20 cellular contexts compared by ENCODE assay signal in the genomic region with DNA sequence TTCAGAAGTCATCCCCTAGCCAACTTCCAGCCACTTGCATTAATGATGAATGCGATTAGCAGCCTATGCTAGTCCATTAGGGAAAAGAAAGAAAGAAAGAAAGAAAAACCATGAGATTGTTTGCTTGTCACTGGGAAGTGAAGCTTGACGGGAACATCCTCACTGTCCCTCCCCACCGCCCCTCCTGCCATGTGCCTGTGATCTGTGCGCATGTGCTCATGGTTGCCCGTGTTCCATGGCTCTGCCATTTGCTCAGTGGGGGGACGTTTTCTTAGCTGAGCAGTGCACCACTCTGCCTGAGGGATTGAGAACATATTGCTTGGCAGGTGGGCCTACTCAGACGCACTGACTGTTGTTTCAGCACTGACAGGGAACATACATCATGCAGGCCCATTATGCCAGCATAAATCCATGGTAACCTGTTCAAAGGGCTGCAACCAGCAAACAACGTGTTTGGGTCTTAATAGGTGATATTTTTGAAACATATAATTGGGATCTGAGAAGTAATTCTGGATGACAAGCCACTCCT.
DNase-seq lines count a peak whose midpoint lies in the region; ATAC-seq and TF ChIP-seq lines count a peak whose summit lies in the region.
"Had no signal": no experiment of that assay in that cellular context is flagged by ENCODE, and none has a peak within 500 bp of the region (broad histone marks: within the 10 kb centered on the region; RNA-seq: fewer than 3 reads in every experiment).

No MANE protein-coding gene starts in this region.

- H3K9me2 ChIP-seq in SK-N-SH = no peaks in the 10 kb centered on the region

- no peak overlapping the region for H3K9ac ChIP-seq in SK-N-SH
- H3K9ac ChIP-seq in trophoblast cell (ENCODE audit: low read length) = no peak overlapping the region

- H3K27ac Mint-ChIP-seq in brain = peak overlapping the region; percentile 35 to 98 (median 81)
- H3K27ac Mint-ChIP-seq: CD8-positive, alpha-beta memory T cell; H9 had no signal

- ATAC-seq in SK-N-SH treated with all-trans-retinoic acid at 6 μM for 48 hours (no peak), GM18867 (IDR thresholded peaks at IDR 0.05; ENCODE audit: unreplicated experiment) (no peak), HG03175 (IDR thresholded peaks at IDR 0.05; ENCODE audit: unreplicated experiment) (no peak)
- ATAC-seq: Right ventricle myocardium inferior had no signal

- CTCF ChIA-PET in SK-N-SH (lab: Yijun Ruan, JAX) = interaction anchor here (0.9 to 2.2 kb wide), 4 partner anchors 11 to 315 kb away, joined by 4 to 10 read pairs (median 4); no protein-coding TSS in a partner anchor

- TF ChIP-seq CTCF in SK-N-SH (IDR thresholded peaks at IDR 0.05) (no peak), brain (conservative IDR thresholded peaks at IDR 0.05) (no peak)

- H3K9me3 Mint-ChIP-seq in brain = no peaks in the 10 kb centered on the region
- H3K9me3 Mint-ChIP-seq: CD8-positive, alpha-beta memory T cell; H9 had no signal

- H3F3A ChIP-seq in SK-N-SH (replicated peaks; ENCODE audit: insufficient read depth) = peaks cover 13% of the 10 kb centered on the region

- POLR2A ChIA-PET in SK-N-SH (lab: Yijun Ruan, JAX) = interaction anchor here (0.8 to 1.2 kb wide), 2 partner anchors 122 to 341 kb away, joined by 4 to 5 read pairs; no protein-coding TSS in a partner anchor

- H2AFZ ChIP-seq in SK-N-SH (ENCODE audit: low read depth) = no peak overlapping the region
- H2AFZ ChIP-seq in trophoblast cell (ENCODE audit: insufficient read depth, low read length, poor library complexity) = no peak overlapping the region

- no peak overlapping the region for H2BK120ac ChIP-seq in trophoblast cell (ENCODE audit: insufficient read depth, low read length, poor library complexity)

- no peak overlapping the region for H3K23ac ChIP-seq in trophoblast cell (ENCODE audit: low read length)

- H3K4me3 Mint-ChIP-seq in brain = peak overlapping the region in 2 of 5 experiments; percentile 62 to 65
- H3K4me3 Mint-ChIP-seq: CD8-positive, alpha-beta memory T cell; H9 had no signal

- no peaks in the 10 kb centered on the region for H4K20me1 ChIP-seq in SK-N-SH (ENCODE audit: insufficient read depth)

- no peak for TF ChIP-seq EP300 in SK-N-SH (IDR thresholded peaks at IDR 0.05; ENCODE audit: borderline replicate concordance in 1 of 2, low read depth in 1 of 2, low read length in 1 of 2)

- H3K27ac ChIP-seq in SK-N-SH (ENCODE audit: low read depth in 2 of 2, low read length in 1 of 2) (peak overlapping the region; percentile 66 to 84; a peak in 3 of 4 replicates), trophoblast cell (ENCODE audit: low read depth, low read length) (no peak overlapping the region)
- H3K27ac ChIP-seq: Peyer's patch, SK-N-MC had no signal

- H3K18ac ChIP-seq in trophoblast cell (ENCODE audit: low read length) = no peak overlapping the region

- H3K4me2 ChIP-seq in SK-N-SH (peak overlapping the region; percentile 36), trophoblast cell (ENCODE audit: low read length) (no peak overlapping the region)

- H3K79me1 ChIP-seq in trophoblast cell (ENCODE audit: low read length) = no peaks in the 10 kb centered on the region

- H3K4me1 Mint-ChIP-seq in brain = peaks cover 29% of the 10 kb centered on the region
- H3K4me1 Mint-ChIP-seq: CD8-positive, alpha-beta memory T cell; H9 had no signal

- H2BK12ac ChIP-seq in trophoblast cell (ENCODE audit: low read length) = no peak overlapping the region

- H3K4me3 ChIP-seq in SK-N-SH (ENCODE audit: low read depth in 2 of 2, low read length in 1 of 2) (no peak overlapping the region), trophoblast cell (ENCODE audit: low read depth, low read length) (peak overlapping the region; percentile 30)
- H3K4me3 ChIP-seq: Peyer's patch, SK-N-MC had no signal

- H2AK5ac ChIP-seq in trophoblast cell (ENCODE audit: low read length) = no peak overlapping the region

- no peak overlapping the region for H4K8ac ChIP-seq in trophoblast cell (ENCODE audit: low read depth, low read length)

- WGBS in SK-N-SH (ENCODE audit: low lambda C conversion rate) = 82% methylated on average over 8 of the region's 8 CpGs
- no CpG with 5 or more reads among the region's 8 CpGs for WGBS in trophoblast cell (ENCODE audit: extremely low coverage, insufficient coverage, insufficient read length)

- no peak overlapping the region for H4K12ac ChIP-seq in trophoblast cell (ENCODE audit: low read depth, low read length)

- DNase-seq in SK-N-SH (no peak), NCI-H1694 (lab: John Stamatoyannopoulos, UW) (peak; percentile 99), trophoblast cell (no peak)
- DNase-seq: C1 segment of cervical spinal cord; CD8-positive, alpha-beta memory T cell; DMS79 treated with DMSO at 0.1 percent for 48 hours; H9; IMR-90; NCI-H1436; NCI-H510A treated with DMSO at 0.1 percent for 48 hours; NK-92 treated with Interleukin-12 subunit alpha and Interleukin-12 subunit beta, amount 100 ng/mL, for 24 hours; Peyer's patch; T-helper 1 cell; T-helper 9 cell had no signal

- H3K27me3 ChIP-seq in SK-N-SH (ENCODE audit: insufficient read depth) = no peaks in the 10 kb centered on the region
- H3K27me3 ChIP-seq in trophoblast cell (ENCODE audit: insufficient read depth, low read length) = no peaks in the 10 kb centered on the region
- H3K27me3 ChIP-seq: Peyer's patch had no signal

- H3K4me1 ChIP-seq in SK-N-SH (ENCODE audit: control insufficient read depth in 1 of 2, insufficient read depth in 2 of 2, low read depth in 1 of 2, low read length in 1 of 2) (peaks cover 18 to 42% of the 10 kb centered on the region in 2 experiments), trophoblast cell (ENCODE audit: control insufficient read depth in 1 of 2, insufficient read depth in 2 of 2, low read length in 2 of 2) (no peaks in the 10 kb centered on the region)
- H3K4me1 ChIP-seq: Peyer's patch had no signal

- H3K9me3 ChIP-seq in SK-N-SH (no peaks in the 10 kb centered on the region), trophoblast cell (ENCODE audit: insufficient read depth, low read depth, low read length) (no peaks in the 10 kb centered on the region)
- H3K9me3 ChIP-seq: Peyer's patch had no signal

- no peak overlapping the region for H3K4ac ChIP-seq in trophoblast cell (ENCODE audit: low read depth, low read length)

- H3K79me2 ChIP-seq in SK-N-SH (ENCODE audit: insufficient read depth) = no peaks in the 10 kb centered on the region
- H3K79me2 ChIP-seq in trophoblast cell (ENCODE audit: control insufficient read depth, insufficient read depth, low read length, poor library complexity) = no peaks in the 10 kb centered on the region

- TF ChIP-seq RAD21 in SK-N-SH (IDR thresholded peaks at IDR 0.05; ENCODE audit: low read length) = no peak

- H3K36me3 ChIP-seq in SK-N-SH (replicated peaks in 1 of 2; ENCODE audit: control insufficient read depth in 1 of 2, insufficient read depth in 2 of 2, low read length in 1 of 2) (no peaks in the 10 kb centered on the region), trophoblast cell (ENCODE audit: control insufficient read depth in 1 of 2, insufficient read depth in 2 of 2, low read length in 2 of 2) (no peaks in the 10 kb centered on the region)
- H3K36me3 ChIP-seq: Peyer's patch had no signal

- no peak overlapping the region for H2BK5ac ChIP-seq in trophoblast cell (ENCODE audit: low read depth, low read length, poor library complexity)

- no peaks in the 10 kb centered on the region for H3K36me3 Mint-ChIP-seq in brain
- H3K36me3 Mint-ChIP-seq: CD8-positive, alpha-beta memory T cell had no signal

- H4K91ac ChIP-seq in trophoblast cell (ENCODE audit: low read depth, low read length) = no peak overlapping the region

- peaks cover 4% of the 10 kb centered on the region for H3K27me3 Mint-ChIP-seq in brain
- H3K27me3 Mint-ChIP-seq: CD8-positive, alpha-beta memory T cell had no signal

- H3K14ac ChIP-seq in trophoblast cell (ENCODE audit: low read length) = no peak overlapping the region

TF ChIP-seq in SK-N-SH, 30 proteins besides CTCF, POLR2A, EP300 and RAD21 (continues in another document):
- no peak for TF ChIP-seq TCF12 (IDR thresholded peaks at IDR 0.05)
- no peak for TF ChIP-seq FOSL2 (IDR thresholded peaks at IDR 0.05; ENCODE audit: borderline replicate concordance, low read depth)
- no peak for TF ChIP-seq CHD2 (IDR thresholded peaks at IDR 0.05; ENCODE audit: low read length, partially characterized antibody)
- TF ChIP-seq SIN3A (IDR thresholded peaks at IDR 0.05; ENCODE audit: borderline replicate concordance, low read depth, low read length) = no peak
- TF ChIP-seq, protein P1, sequence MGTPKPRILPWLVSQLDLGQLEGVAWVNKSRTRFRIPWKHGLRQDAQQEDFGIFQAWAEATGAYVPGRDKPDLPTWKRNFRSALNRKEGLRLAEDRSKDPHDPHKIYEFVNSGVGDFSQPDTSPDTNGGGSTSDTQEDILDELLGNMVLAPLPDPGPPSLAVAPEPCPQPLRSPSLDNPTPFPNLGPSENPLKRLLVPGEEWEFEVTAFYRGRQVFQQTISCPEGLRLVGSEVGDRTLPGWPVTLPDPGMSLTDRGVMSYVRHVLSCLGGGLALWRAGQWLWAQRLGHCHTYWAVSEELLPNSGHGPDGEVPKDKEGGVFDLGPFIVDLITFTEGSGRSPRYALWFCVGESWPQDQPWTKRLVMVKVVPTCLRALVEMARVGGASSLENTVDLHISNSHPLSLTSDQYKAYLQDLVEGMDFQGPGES (IDR thresholded peaks at IDR 0.05; ENCODE audit: low read depth, low read length) = no peak
- TF ChIP-seq NFIC (IDR thresholded peaks at IDR 0.05; ENCODE audit: borderline replicate concordance) = no peak

TF ChIP-seq in SK-N-SH treated with all-trans-retinoic acid at 6 μM for 48 hours, 23 proteins besides CTCF, POLR2A, EP300 and RAD21 (continues in another document):
- no peak for TF ChIP-seq OSR1 (CRISPR knock-in tag; IDR thresholded peaks at IDR 0.05)
- TF ChIP-seq, protein P2, sequence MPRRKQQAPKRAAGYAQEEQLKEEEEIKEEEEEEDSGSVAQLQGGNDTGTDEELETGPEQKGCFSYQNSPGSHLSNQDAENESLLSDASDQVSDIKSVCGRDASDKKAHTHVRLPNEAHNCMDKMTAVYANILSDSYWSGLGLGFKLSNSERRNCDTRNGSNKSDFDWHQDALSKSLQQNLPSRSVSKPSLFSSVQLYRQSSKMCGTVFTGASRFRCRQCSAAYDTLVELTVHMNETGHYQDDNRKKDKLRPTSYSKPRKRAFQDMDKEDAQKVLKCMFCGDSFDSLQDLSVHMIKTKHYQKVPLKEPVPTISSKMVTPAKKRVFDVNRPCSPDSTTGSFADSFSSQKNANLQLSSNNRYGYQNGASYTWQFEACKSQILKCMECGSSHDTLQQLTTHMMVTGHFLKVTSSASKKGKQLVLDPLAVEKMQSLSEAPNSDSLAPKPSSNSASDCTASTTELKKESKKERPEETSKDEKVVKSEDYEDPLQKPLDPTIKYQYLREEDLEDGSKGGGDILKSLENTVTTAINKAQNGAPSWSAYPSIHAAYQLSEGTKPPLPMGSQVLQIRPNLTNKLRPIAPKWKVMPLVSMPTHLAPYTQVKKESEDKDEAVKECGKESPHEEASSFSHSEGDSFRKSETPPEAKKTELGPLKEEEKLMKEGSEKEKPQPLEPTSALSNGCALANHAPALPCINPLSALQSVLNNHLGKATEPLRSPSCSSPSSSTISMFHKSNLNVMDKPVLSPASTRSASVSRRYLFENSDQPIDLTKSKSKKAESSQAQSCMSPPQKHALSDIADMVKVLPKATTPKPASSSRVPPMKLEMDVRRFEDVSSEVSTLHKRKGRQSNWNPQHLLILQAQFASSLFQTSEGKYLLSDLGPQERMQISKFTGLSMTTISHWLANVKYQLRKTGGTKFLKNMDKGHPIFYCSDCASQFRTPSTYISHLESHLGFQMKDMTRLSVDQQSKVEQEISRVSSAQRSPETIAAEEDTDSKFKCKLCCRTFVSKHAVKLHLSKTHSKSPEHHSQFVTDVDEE (CRISPR knock-in tag; IDR thresholded peaks at IDR 0.05) = no peak
